ENCODE assay signal across 28 cellular contexts in genomic region chr7:63045575-63045974, GRCh38.
"Had no signal": no experiment of that assay in that cellular context is flagged by ENCODE, and none has a peak within 500 bp of the region (broad histone marks: within the 10 kb centered on the region; RNA-seq: fewer than 3 reads in every experiment).

No MANE protein-coding gene starts in this region.

- ATAC-seq: effector memory CD8-positive, alpha-beta T cell; esophagus mucosa; foreskin keratinocyte; gastrocnemius medialis; gastroesophageal sphincter; heart left ventricle; heart right ventricle had no signal

- H3K36me3 ChIP-seq: colonic mucosa, esophagus muscularis mucosa, esophagus squamous epithelium, gastrocnemius medialis, gastroesophageal sphincter, heart left ventricle, heart right ventricle had no signal

- DNase-seq: colonic mucosa; cortex of kidney; dermis blood vessel endothelial cell; dorsolateral prefrontal cortex; effector CD4-positive, alpha-beta T cell; effector CD8-positive, alpha-beta T cell; effector memory CD4-positive, alpha-beta T cell; effector memory CD8-positive, alpha-beta T cell; endodermal cell; erythroblast; esophagus squamous epithelium; foreskin fibroblast; foreskin keratinocyte; foreskin melanocyte; gastrocnemius medialis; glutamatergic neuron; head of caudate nucleus; heart left ventricle; heart right ventricle had no signal

- H3K27ac ChIP-seq: colonic mucosa, coronary artery, dorsolateral prefrontal cortex, epithelial cell of prostate, esophagus muscularis mucosa, esophagus squamous epithelium, foreskin keratinocyte, gastrocnemius medialis, gastroesophageal sphincter, heart left ventricle, heart right ventricle had no signal

- H3K9me3 ChIP-seq: colonic mucosa, gastrocnemius medialis had no signal

- H3K4me3 ChIP-seq: colonic mucosa, coronary artery, dorsolateral prefrontal cortex, esophagus muscularis mucosa, esophagus squamous epithelium, gastrocnemius medialis, gastroesophageal sphincter, heart left ventricle, heart right ventricle had no signal

- FAIRE-seq: colon, endometrium, endothelial cell of umbilical vein, frontal cortex had no signal

- H3K4me1 ChIP-seq: colonic mucosa, esophagus muscularis mucosa, esophagus squamous epithelium, foreskin keratinocyte, gastrocnemius medialis, gastroesophageal sphincter, heart left ventricle, heart right ventricle had no signal

- H3K27me3 ChIP-seq: colonic mucosa, esophagus muscularis mucosa, esophagus squamous epithelium, foreskin keratinocyte, gastrocnemius medialis, gastroesophageal sphincter, heart left ventricle, heart right ventricle had no signal
